ENCODE assay signal across 1 cellular context in the genomic region with DNA sequence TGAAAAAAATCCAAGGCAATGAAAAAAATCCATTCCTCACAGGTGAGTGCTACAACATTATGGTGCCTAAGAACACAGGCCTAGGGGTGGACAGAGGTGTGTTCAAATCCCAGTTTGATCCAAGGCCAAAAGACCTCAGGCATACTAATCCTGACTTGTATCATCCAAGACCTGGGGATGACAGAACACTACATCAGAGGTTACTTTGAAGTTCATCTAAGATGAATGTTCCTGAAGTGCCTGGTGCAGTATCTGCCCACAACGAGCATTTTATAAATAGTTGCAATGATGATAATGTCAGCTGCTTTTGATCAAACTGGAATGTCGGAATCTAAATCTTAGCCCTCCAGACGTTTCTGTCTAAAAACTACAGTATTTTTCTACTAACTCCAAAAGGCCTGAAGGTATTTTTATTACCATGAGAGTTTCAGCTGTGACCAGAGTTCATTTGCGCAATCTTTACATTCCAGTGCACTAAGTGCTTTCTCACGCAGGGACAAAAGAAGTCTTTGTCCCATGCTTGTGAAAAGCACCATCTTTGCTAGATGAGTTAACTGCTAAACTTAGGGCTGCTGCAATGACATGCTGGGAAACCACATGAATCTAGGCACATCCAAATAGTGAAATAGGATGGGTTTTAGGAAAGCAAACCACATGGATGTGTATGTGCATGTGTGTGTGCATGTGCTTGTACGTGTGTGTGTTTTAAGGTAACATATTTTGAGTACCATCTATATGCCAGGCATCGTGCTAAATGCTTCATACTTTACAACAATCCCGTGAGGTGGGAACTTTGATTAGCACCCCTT.
TF ChIP-seq lines count a peak whose summit lies in the region.

No MANE protein-coding gene starts in this region.

TF ChIP-seq in HepG2, 621 proteins besides CTCF, POLR2A, EP300 and RAD21 (continued from another document and continues in another):
- peak; percentile 64; the same call in 1 of the 2 replicates for TF ChIP-seq DMAP1 (CRISPR knock-in tag; IDR thresholded peaks at IDR 0.05)
- no peak for TF ChIP-seq ZNF337 (CRISPR knock-in tag; IDR thresholded peaks at IDR 0.05; ENCODE audit: borderline replicate concordance, low read depth)
- peak; percentile 51; the same call in 1 of the 2 replicates for TF ChIP-seq PITX1 (CRISPR knock-in tag; IDR thresholded peaks at IDR 0.05)
- TF ChIP-seq NFIC (IDR thresholded peaks at IDR 0.05; ENCODE audit: low read length) = peak; percentile 82; the same call in 1 of the 2 replicates
- TF ChIP-seq CENPT (CRISPR knock-in tag; IDR thresholded peaks at IDR 0.05; ENCODE audit: low read depth) = no peak
- TF ChIP-seq, protein P1, sequence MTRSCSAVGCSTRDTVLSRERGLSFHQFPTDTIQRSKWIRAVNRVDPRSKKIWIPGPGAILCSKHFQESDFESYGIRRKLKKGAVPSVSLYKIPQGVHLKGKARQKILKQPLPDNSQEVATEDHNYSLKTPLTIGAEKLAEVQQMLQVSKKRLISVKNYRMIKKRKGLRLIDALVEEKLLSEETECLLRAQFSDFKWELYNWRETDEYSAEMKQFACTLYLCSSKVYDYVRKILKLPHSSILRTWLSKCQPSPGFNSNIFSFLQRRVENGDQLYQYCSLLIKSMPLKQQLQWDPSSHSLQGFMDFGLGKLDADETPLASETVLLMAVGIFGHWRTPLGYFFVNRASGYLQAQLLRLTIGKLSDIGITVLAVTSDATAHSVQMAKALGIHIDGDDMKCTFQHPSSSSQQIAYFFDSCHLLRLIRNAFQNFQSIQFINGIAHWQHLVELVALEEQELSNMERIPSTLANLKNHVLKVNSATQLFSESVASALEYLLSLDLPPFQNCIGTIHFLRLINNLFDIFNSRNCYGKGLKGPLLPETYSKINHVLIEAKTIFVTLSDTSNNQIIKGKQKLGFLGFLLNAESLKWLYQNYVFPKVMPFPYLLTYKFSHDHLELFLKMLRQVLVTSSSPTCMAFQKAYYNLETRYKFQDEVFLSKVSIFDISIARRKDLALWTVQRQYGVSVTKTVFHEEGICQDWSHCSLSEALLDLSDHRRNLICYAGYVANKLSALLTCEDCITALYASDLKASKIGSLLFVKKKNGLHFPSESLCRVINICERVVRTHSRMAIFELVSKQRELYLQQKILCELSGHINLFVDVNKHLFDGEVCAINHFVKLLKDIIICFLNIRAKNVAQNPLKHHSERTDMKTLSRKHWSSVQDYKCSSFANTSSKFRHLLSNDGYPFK (CRISPR knock-in tag; IDR thresholded peaks at IDR 0.05; ENCODE audit: borderline replicate concordance) = no peak
- no peak for TF ChIP-seq ZNF720 (CRISPR knock-in tag; IDR thresholded peaks at IDR 0.05)
- no peak for TF ChIP-seq ZNF709 (CRISPR knock-in tag; IDR thresholded peaks at IDR 0.05)
- TF ChIP-seq TBP (CRISPR knock-in tag; IDR thresholded peaks at IDR 0.05) = no peak
- TF ChIP-seq RBFOX2 (IDR thresholded peaks at IDR 0.05; ENCODE audit: low read depth, low read length) = no peak; the same call in 1 of the 2 replicates
- peak; percentile 92 for TF ChIP-seq ZNF331 (CRISPR knock-in tag; IDR thresholded peaks at IDR 0.05)
- TF ChIP-seq YY1 (IDR thresholded peaks at IDR 0.05; ENCODE audit: insufficient read depth, insufficient replicate concordance, low read depth, low read length) = peak; percentile 36
- TF ChIP-seq, protein P2, sequence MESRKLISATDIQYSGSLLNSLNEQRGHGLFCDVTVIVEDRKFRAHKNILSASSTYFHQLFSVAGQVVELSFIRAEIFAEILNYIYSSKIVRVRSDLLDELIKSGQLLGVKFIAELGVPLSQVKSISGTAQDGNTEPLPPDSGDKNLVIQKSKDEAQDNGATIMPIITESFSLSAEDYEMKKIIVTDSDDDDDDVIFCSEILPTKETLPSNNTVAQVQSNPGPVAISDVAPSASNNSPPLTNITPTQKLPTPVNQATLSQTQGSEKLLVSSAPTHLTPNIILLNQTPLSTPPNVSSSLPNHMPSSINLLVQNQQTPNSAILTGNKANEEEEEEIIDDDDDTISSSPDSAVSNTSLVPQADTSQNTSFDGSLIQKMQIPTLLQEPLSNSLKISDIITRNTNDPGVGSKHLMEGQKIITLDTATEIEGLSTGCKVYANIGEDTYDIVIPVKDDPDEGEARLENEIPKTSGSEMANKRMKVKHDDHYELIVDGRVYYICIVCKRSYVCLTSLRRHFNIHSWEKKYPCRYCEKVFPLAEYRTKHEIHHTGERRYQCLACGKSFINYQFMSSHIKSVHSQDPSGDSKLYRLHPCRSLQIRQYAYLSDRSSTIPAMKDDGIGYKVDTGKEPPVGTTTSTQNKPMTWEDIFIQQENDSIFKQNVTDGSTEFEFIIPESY (CRISPR knock-in tag; IDR thresholded peaks at IDR 0.05) = 0 out of 2 replicates have a peak, but pooled peaks have one; percentile 22
- no peak for TF ChIP-seq TSC22D2 (CRISPR knock-in tag; IDR thresholded peaks at IDR 0.05; ENCODE audit: borderline replicate concordance)
- TF ChIP-seq, protein P3, sequence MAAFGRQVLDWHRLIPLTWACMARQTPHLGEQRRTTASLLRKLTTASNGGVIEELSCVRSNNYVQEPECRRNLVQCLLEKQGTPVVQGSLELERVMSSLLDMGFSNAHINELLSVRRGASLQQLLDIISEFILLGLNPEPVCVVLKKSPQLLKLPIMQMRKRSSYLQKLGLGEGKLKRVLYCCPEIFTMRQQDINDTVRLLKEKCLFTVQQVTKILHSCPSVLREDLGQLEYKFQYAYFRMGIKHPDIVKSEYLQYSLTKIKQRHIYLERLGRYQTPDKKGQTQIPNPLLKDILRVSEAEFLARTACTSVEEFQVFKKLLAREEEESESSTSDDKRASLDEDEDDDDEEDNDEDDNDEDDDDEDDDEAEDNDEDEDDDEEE (CRISPR knock-in tag; IDR thresholded peaks at IDR 0.05) = no peak
- TF ChIP-seq ZNF724P (CRISPR knock-in tag; IDR thresholded peaks at IDR 0.05; ENCODE audit: borderline replicate concordance) = 0 out of 2 replicates have a peak, but pooled peaks have one; percentile 66
- TF ChIP-seq NFKBIZ (CRISPR knock-in tag; IDR thresholded peaks at IDR 0.05) = peak; percentile 73; the same call in 1 of the 2 replicates
- TF ChIP-seq MYC (CRISPR knock-in tag; IDR thresholded peaks at IDR 0.05; ENCODE audit: borderline replicate concordance) = no peak
- no peak for TF ChIP-seq PCBP1 (IDR thresholded peaks at IDR 0.05; ENCODE audit: borderline replicate concordance, low read depth, low read length)
- peak; percentile 85 for TF ChIP-seq RARA (CRISPR knock-in tag; IDR thresholded peaks at IDR 0.05)
- TF ChIP-seq, protein P4, sequence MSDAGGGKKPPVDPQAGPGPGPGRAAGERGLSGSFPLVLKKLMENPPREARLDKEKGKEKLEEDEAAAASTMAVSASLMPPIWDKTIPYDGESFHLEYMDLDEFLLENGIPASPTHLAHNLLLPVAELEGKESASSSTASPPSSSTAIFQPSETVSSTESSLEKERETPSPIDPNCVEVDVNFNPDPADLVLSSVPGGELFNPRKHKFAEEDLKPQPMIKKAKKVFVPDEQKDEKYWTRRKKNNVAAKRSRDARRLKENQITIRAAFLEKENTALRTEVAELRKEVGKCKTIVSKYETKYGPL (CRISPR knock-in tag; IDR thresholded peaks at IDR 0.05) = no peak
- TF ChIP-seq NCOA1 (CRISPR knock-in tag; IDR thresholded peaks at IDR 0.05) = 0 out of 2 replicates have a peak, but pooled peaks have one; percentile 20
- TF ChIP-seq KDM1A (CRISPR knock-in tag; IDR thresholded peaks at IDR 0.05) = peak; percentile 59; the same call in 1 of the 2 replicates
- peak; percentile 96 for TF ChIP-seq DPF2 (CRISPR knock-in tag; IDR thresholded peaks at IDR 0.05; ENCODE audit: borderline replicate concordance, low read depth)
- TF ChIP-seq SP1 (IDR thresholded peaks at IDR 0.05) = no peak
- no peak for TF ChIP-seq SP1 (CRISPR knock-in tag; IDR thresholded peaks at IDR 0.05)
- no peak for TF ChIP-seq U2AF2 (IDR thresholded peaks at IDR 0.05; ENCODE audit: low read depth, low read length)
- TF ChIP-seq, protein P5, sequence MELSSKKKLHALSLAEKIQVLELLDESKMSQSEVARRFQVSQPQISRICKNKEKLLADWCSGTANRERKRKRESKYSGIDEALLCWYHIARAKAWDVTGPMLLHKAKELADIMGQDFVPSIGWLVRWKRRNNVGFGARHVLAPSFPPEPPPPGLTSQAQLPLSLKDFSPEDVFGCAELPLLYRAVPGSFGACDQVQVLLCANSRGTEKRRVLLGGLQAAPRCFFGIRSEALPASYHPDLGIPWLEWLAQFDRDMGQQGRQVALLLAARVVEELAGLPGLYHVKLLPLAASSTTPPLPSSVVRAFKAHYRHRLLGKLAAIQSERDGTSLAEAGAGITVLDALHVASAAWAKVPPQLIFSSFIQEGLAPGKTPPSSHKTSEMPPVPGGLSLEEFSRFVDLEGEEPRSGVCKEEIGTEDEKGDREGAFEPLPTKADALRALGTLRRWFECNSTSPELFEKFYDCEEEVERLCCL (CRISPR knock-in tag; IDR thresholded peaks at IDR 0.05; ENCODE audit: borderline replicate concordance) = no peak
- TF ChIP-seq FOXP1 (IDR thresholded peaks at IDR 0.05) = no peak
- TF ChIP-seq FOXP1 (CRISPR knock-in tag; IDR thresholded peaks at IDR 0.05) = peak; percentile 63; the same call in 1 of the 2 replicates
- 0 out of 2 replicates have a peak, but pooled peaks have one; percentile 47 for TF ChIP-seq ZNF766 (CRISPR knock-in tag; IDR thresholded peaks at IDR 0.05; ENCODE audit: borderline replicate concordance)
- TF ChIP-seq ZBTB38 (CRISPR knock-in tag; IDR thresholded peaks at IDR 0.05) = no peak; the same call in 1 of the 2 replicates
- no peak for TF ChIP-seq CBX2 (IDR thresholded peaks at IDR 0.05; ENCODE audit: low read depth, low read length)
- no peak for TF ChIP-seq CBX2 (CRISPR knock-in tag; IDR thresholded peaks at IDR 0.05; ENCODE audit: low read depth)
- 0 out of 2 replicates have a peak, but pooled peaks have one; percentile 25 for TF ChIP-seq GABPB1 (CRISPR knock-in tag; IDR thresholded peaks at IDR 0.05)
- TF ChIP-seq, protein P6, sequence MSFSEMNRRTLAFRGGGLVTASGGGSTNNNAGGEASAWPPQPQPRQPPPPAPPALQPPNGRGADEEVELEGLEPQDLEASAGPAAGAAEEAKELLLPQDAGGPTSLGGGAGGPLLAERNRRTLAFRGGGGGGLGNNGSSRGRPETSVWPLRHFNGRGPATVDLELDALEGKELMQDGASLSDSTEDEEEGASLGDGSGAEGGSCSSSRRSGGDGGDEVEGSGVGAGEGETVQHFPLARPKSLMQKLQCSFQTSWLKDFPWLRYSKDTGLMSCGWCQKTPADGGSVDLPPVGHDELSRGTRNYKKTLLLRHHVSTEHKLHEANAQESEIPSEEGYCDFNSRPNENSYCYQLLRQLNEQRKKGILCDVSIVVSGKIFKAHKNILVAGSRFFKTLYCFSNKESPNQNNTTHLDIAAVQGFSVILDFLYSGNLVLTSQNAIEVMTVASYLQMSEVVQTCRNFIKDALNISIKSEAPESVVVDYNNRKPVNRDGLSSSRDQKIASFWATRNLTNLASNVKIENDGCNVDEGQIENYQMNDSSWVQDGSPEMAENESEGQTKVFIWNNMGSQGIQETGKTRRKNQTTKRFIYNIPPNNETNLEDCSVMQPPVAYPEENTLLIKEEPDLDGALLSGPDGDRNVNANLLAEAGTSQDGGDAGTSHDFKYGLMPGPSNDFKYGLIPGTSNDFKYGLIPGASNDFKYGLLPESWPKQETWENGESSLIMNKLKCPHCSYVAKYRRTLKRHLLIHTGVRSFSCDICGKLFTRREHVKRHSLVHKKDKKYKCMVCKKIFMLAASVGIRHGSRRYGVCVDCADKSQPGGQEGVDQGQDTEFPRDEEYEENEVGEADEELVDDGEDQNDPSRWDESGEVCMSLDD (CRISPR knock-in tag; IDR thresholded peaks at IDR 0.05; ENCODE audit: borderline replicate concordance) = no peak
- TF ChIP-seq, protein P7, sequence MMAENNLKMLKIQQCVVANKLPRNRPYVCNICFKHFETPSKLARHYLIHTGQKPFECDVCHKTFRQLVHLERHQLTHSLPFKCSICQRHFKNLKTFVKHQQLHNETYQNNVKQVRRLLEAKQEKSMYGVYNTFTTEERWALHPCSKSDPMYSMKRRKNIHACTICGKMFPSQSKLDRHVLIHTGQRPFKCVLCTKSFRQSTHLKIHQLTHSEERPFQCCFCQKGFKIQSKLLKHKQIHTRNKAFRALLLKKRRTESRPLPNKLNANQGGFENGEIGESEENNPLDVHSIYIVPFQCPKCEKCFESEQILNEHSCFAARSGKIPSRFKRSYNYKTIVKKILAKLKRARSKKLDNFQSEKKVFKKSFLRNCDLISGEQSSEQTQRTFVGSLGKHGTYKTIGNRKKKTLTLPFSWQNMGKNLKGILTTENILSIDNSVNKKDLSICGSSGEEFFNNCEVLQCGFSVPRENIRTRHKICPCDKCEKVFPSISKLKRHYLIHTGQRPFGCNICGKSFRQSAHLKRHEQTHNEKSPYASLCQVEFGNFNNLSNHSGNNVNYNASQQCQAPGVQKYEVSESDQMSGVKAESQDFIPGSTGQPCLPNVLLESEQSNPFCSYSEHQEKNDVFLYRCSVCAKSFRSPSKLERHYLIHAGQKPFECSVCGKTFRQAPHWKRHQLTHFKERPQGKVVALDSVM (CRISPR knock-in tag; IDR thresholded peaks at IDR 0.05) = peak; percentile 42; the same call in 1 of the 2 replicates
- TF ChIP-seq SIN3B (IDR thresholded peaks at IDR 0.05; ENCODE audit: low read length) = no peak
- TF ChIP-seq, protein P8, sequence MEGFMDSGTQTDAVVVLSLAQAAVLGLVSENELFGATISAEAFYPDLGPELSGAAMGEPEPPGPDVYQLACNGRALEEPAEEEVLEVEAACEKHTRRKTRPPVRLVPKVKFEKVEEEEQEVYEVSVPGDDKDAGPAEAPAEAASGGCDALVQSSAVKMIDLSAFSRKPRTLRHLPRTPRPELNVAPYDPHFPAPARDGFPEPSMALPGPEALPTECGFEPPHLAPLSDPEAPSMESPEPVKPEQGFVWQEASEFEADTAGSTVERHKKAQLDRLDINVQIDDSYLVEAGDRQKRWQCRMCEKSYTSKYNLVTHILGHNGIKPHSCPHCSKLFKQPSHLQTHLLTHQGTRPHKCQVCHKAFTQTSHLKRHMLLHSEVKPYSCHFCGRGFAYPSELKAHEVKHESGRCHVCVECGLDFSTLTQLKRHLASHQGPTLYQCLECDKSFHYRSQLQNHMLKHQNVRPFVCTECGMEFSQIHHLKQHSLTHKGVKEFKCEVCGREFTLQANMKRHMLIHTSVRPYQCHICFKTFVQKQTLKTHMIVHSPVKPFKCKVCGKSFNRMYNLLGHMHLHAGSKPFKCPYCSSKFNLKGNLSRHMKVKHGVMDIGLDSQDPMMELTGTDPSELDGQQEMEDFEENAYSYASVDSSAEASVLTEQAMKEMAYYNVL (CRISPR knock-in tag; IDR thresholded peaks at IDR 0.05; ENCODE audit: borderline replicate concordance) = peak; percentile 81; the same call in 1 of the 2 replicates
- TF ChIP-seq ZFP82 (CRISPR knock-in tag; IDR thresholded peaks at IDR 0.05; ENCODE audit: borderline replicate concordance) = no peak
- peak; percentile 39; the same call in 1 of the 2 replicates for TF ChIP-seq NR2C2 (CRISPR knock-in tag; IDR thresholded peaks at IDR 0.05; ENCODE audit: borderline replicate concordance)
- no peak for TF ChIP-seq RFXANK (CRISPR knock-in tag; IDR thresholded peaks at IDR 0.05)
- TF ChIP-seq KDM2A (CRISPR knock-in tag; IDR thresholded peaks at IDR 0.05; ENCODE audit: borderline replicate concordance, low read depth) = 0 out of 2 replicates have a peak, but pooled peaks have one; percentile 32
